In the genomic region with DNA sequence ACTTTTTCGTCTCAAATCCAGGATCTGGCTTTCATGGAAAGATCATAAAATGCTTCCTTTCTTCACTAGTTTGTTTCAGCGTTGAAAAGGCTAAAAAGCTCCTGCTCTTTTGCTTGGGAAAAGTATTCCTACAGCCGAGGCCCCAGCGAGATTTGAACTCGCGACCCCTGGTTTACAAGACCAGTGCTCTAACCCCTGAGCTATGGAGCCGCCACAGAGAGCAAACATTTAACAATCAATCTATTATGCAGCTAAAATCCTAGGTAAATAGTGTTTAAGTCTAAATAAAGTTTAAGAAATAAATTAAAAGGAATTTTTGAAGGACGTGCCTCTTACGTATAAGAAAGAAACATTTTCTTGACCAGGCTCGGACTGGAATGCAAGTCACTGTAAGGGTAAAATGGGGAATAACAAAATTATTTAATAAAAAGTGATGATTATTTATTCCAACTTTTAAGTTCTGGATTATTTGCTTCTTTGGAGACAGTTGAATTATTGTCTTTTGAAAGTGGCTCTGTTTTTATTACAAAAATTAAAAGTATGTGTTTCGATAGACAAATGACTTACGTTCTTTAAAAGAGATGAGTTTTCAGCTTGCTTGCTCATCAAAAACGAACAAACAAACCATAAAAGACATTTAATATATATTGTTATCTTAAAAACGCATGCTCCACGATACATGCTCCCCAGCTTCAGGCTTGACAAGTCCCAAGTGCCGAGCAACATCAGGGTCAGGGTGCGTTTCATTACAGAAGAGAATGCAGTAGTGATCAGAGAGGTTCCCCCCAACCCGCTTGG, we compare ENCODE assay signal across 8 cellular contexts. TPM values are rescaled to one million over a fixed set of nuclear protein-coding genes. Genes with fewer than 3 reads are reported as not detected.
DNase-seq lines count a peak whose midpoint lies in the region; ATAC-seq and TF ChIP-seq lines count a peak whose summit lies in the region.

No MANE protein-coding gene starts in this region.

- H3K27me3 Mint-ChIP-seq in CD4-positive, CD25-positive, alpha-beta regulatory T cell = peaks cover 91% of the 10 kb centered on the region
- peaks cover 95% of the 10 kb centered on the region for H3K27me3 Mint-ChIP-seq in brain

- H3K36me3 ChIP-seq in CD4-positive, CD25-positive, alpha-beta regulatory T cell (ENCODE audit: control insufficient read depth, insufficient read depth, low read length) = no peaks in the 10 kb centered on the region
- no peaks in the 10 kb centered on the region for H3K36me3 ChIP-seq in IMR-90 (ENCODE audit: control insufficient read depth, insufficient read depth, low read length)

- no peak overlapping the region for H3K18ac ChIP-seq in IMR-90 (ENCODE audit: low read depth, low read length)

- peaks cover 15 to 74% (median 27%) of the 10 kb centered on the region in 4 donors for H3K4me1 Mint-ChIP-seq in CD4-positive, CD25-positive, alpha-beta regulatory T cell
- peaks cover 64% of the 10 kb centered on the region for H3K4me1 Mint-ChIP-seq in brain

- no peak overlapping the region for H3K14ac ChIP-seq in IMR-90 (replicated peaks; ENCODE audit: low read depth, low read length)

- peak overlapping the region; percentile 61 to 89 (median 88) for H3K4me3 Mint-ChIP-seq in CD4-positive, CD25-positive, alpha-beta regulatory T cell
- H3K4me3 Mint-ChIP-seq in brain = peak overlapping the region; percentile 87 to 91 (median 88)

- no peak overlapping the region for H2AK5ac ChIP-seq in IMR-90 (ENCODE audit: low read depth, low read length)

- H3K79me1 ChIP-seq in IMR-90 (ENCODE audit: low read depth in 1 of 2, low read length in 2 of 2) = no peaks in the 10 kb centered on the region

- intact Hi-C loops in IMR-90 (cut with micrococcal nuclease) = loop anchor here (2.0 to 5.0 kb wide), 2 partner anchors 18 to 341 kb away; no protein-coding TSS in a partner anchor

- CTCF ChIA-PET in IMR-90 (lab: Yijun Ruan, JAX) = interaction anchor here (0.6 to 0.8 kb wide), 4 partner anchors 22 to 736 kb away, joined by 3 to 5 read pairs (median 3); no protein-coding TSS in a partner anchor

- H3K27ac ChIP-seq in CD4-positive, CD25-positive, alpha-beta regulatory T cell (ENCODE audit: insufficient read depth, low read length, poor library complexity, severe bottlenecking) = no peak overlapping the region
- H3K27ac ChIP-seq in IMR-90 (ENCODE audit: insufficient read depth, low read length) = no peak overlapping the region

- H4K91ac ChIP-seq in IMR-90 (ENCODE audit: insufficient read depth, low read depth, low read length) = no peak overlapping the region

- POLR2A ChIA-PET in IMR-90 (lab: Charles Lee; ENCODE audit: unreplicated experiment) = interaction anchor here (0.6 kb wide), 1 partner anchor 60 kb away, joined by 4 read pairs; no protein-coding TSS in a partner anchor

- peak overlapping the region; percentile 93 for H3K4me2 ChIP-seq in IMR-90 (ENCODE audit: low read depth, low read length)

- no peak overlapping the region for H3K56ac ChIP-seq in IMR-90 (ENCODE audit: extremely low read depth, insufficient read depth, low read length)

- peaks cover 0 to 19% (median 0%) of the 10 kb centered on the region in 7 donors for H3K9me3 Mint-ChIP-seq in CD4-positive, CD25-positive, alpha-beta regulatory T cell
- H3K9me3 Mint-ChIP-seq in brain = peaks cover 11 to 31% (median 17%) of the 10 kb centered on the region in 5 experiments

- peaks cover 27% of the 10 kb centered on the region for H3K4me1 ChIP-seq in CD4-positive, CD25-positive, alpha-beta regulatory T cell (ENCODE audit: control insufficient read depth, insufficient read depth, low read length, poor library complexity, severe bottlenecking)
- H3K4me1 ChIP-seq in IMR-90 (ENCODE audit: control insufficient read depth, insufficient read depth, low read length) = peaks cover 4% of the 10 kb centered on the region; the same call in 1 of the 2 replicates

- no peak overlapping the region for H2BK5ac ChIP-seq in IMR-90 (ENCODE audit: low read depth, low read length, poor library complexity, severe bottlenecking)

- no peak overlapping the region for H2BK15ac ChIP-seq in IMR-90 (ENCODE audit: low read depth, low read length)

- no peak overlapping the region for H2AFZ ChIP-seq in IMR-90 (replicated peaks; ENCODE audit: low read length, poor library complexity)

- BruUV-seq in IMR-90 (replicated peaks; lab: Mats Ljungman, UMichigan) = no TSS peak

- TF ChIP-seq RAD21 in IMR-90 (IDR thresholded peaks at IDR 0.05; ENCODE audit: low read length) = no peak

- no peak overlapping the region for H2BK20ac ChIP-seq in IMR-90 (ENCODE audit: low read depth, low read length)

- no CpG with 5 or more reads among the region's 18 CpGs for WGBS in IMR-90 (ENCODE audit: extremely low coverage in 2 of 2, insufficient read length in 1 of 2), 2 experiments

- H3K4ac ChIP-seq in IMR-90 (ENCODE audit: low read depth, low read length) = no peak overlapping the region

- in situ Hi-C loops in IMR-90 (cut with MboI; ENCODE audit: low sequenced_read_pairs) = loop anchor here (5.0 kb wide), 1 partner anchor 51 kb away; a partner anchor contains a TSS

- no peak overlapping the region for H4K5ac ChIP-seq in IMR-90 (ENCODE audit: low read depth, low read length)

- H3K9me1 ChIP-seq in IMR-90 (ENCODE audit: insufficient read depth, low read length) = no peaks in the 10 kb centered on the region

- H3K36me3 Mint-ChIP-seq in CD4-positive, CD25-positive, alpha-beta regulatory T cell = no peaks in the 10 kb centered on the region
- H3K36me3 Mint-ChIP-seq in brain = no peaks in the 10 kb centered on the region

- peaks cover 4% of the 10 kb centered on the region; the same call in 1 of the 2 replicates for H4K20me1 ChIP-seq in IMR-90 (ENCODE audit: insufficient read depth, low read length)

- H3K9me3 ChIP-seq in CD4-positive, CD25-positive, alpha-beta regulatory T cell (ENCODE audit: control insufficient read depth in 2 of 2, low read length in 2 of 2) = peaks cover 0 to 3% of the 10 kb centered on the region in 2 experiments
- no peaks in the 10 kb centered on the region for H3K9me3 ChIP-seq in IMR-90 (ENCODE audit: control insufficient read depth, insufficient read depth, low read length)
- no peaks in the 10 kb centered on the region for H3K9me3 ChIP-seq in iPS-18c (ENCODE audit: control insufficient read depth, insufficient read depth, low read length)

- no peak overlapping the region for H2BK120ac ChIP-seq in IMR-90 (ENCODE audit: low read depth, low read length)

- no peak overlapping the region for H3K9ac ChIP-seq in IMR-90 (ENCODE audit: low read depth, low read length)

- peak overlapping the region; percentile 59 to 82 (median 76) for H3K27ac Mint-ChIP-seq in CD4-positive, CD25-positive, alpha-beta regulatory T cell
- peak overlapping the region in 4 of 5 experiments; percentile 5 to 41 (median 20) for H3K27ac Mint-ChIP-seq in brain

- DNase-seq in CD4-positive, CD25-positive, alpha-beta regulatory T cell = peak; percentile 20 to 64 (median 57)
- peak; percentile 70 for DNase-seq in IMR-90
- peak; percentile 27 for DNase-seq in SKM-1 treated with dmso at 0.1 percent for 144 hours (lab: John Stamatoyannopoulos, UW; ENCODE audit: unreplicated experiment)
- DNase-seq in stimulated activated CD4-positive, alpha-beta T cell treated with anti-CD3 and anti-CD28 coated beads, Interleukin-1b, Interleukin-23, amount 100 ng/mL, for 48 hours = peak; percentile 65

- H3K4me3 ChIP-seq in CD4-positive, CD25-positive, alpha-beta regulatory T cell (ENCODE audit: low read depth, low read length) = peak overlapping the region; percentile 67
- H3K4me3 ChIP-seq in IMR-90 (ENCODE audit: insufficient read depth, low read depth, low read length) = peak overlapping the region; percentile 56; the same call in 1 of the 2 replicates
- peak overlapping the region; percentile 69 for H3K4me3 ChIP-seq in iPS-18c (ENCODE audit: insufficient read depth, low read depth, low read length)

- peaks cover 76% of the 10 kb centered on the region for H3K27me3 ChIP-seq in CD4-positive, CD25-positive, alpha-beta regulatory T cell (ENCODE audit: control insufficient read depth, insufficient read depth, low read length)
- peaks cover 4% of the 10 kb centered on the region for H3K27me3 ChIP-seq in IMR-90 (ENCODE audit: control insufficient read depth, insufficient read depth, low read length)

- H3K23ac ChIP-seq in IMR-90 (ENCODE audit: low read depth, low read length) = no peak overlapping the region

- H2AK9ac ChIP-seq in IMR-90 (replicated peaks; ENCODE audit: low read depth, low read length, poor library complexity) = no peak overlapping the region

- TF ChIP-seq CTCF in IMR-90 (conservative IDR thresholded peaks at IDR 0.05; ENCODE audit: low read depth, low read length) = no peak
- no peak for TF ChIP-seq CTCF in brain (conservative IDR thresholded peaks at IDR 0.05)

- no peak for TF ChIP-seq POLR2A in IMR-90 (IDR thresholded peaks at IDR 0.05; ENCODE audit: low read depth, low read length)

- H4K8ac ChIP-seq in IMR-90 (ENCODE audit: low read depth in 2 of 2, low read length in 2 of 2) = no peak overlapping the region

- ATAC-seq in CD4-positive, CD25-positive, alpha-beta regulatory T cell (ENCODE audit: low read depth in 2 of 2) = no peak
- peak; percentile 73 for ATAC-seq in IMR-90 (ENCODE audit: low read depth)
- ATAC-seq in GM21381 (IDR thresholded peaks at IDR 0.05; ENCODE audit: unreplicated experiment) = no peak
- ATAC-seq in GM19455 (IDR thresholded peaks at IDR 0.05; ENCODE audit: unreplicated experiment) = no peak

- dilution Hi-C loops in IMR-90 (cut with HindIII; ENCODE audit: low sequenced_read_pairs, unreplicated experiment) = no loop called here

RNA-seq across cellular contexts. Expression of a gene that starts 10.3 kb away (rescaled TPM):
- not detected for total RNA-seq in CD4-positive, CD25-positive, alpha-beta regulatory T cell
- polyA plus RNA-seq in CD4-positive, CD25-positive, alpha-beta regulatory T cell = not detected
- not detected in 2 replicates for total RNA-seq in IMR-90 (2012; rRNA removed)
- polyA plus RNA-seq in IMR-90 (2012; rRNA removed) (not detected in 2 replicates), brain (ENCODE audit: insufficient read depth, low read depth, low replicate concordance) (not detected)
- not detected in 2 replicates for polyA plus RNA-seq in IMR-90 (2012; cell fraction: cytosol; rRNA removed)
- polyA plus RNA-seq in IMR-90 (2012; cell fraction: nucleus; rRNA removed; ENCODE audit: low replicate concordance) = not detected in 2 replicates

RNA-seq across cellular contexts. Expression of a gene that starts 40.0 kb away (rescaled TPM):
- not detected for total RNA-seq in CD4-positive, CD25-positive, alpha-beta regulatory T cell
- not detected for polyA plus RNA-seq in CD4-positive, CD25-positive, alpha-beta regulatory T cell
- not detected in 2 replicates for total RNA-seq in IMR-90 (2012; rRNA removed)
- not detected in 2 replicates for polyA plus RNA-seq in IMR-90 (2012; rRNA removed)
- not detected in 2 replicates for polyA plus RNA-seq in IMR-90 (2012; cell fraction: cytosol; rRNA removed)
- not detected in 2 replicates for polyA plus RNA-seq in IMR-90 (2012; cell fraction: nucleus; rRNA removed; ENCODE audit: low replicate concordance)
- not detected for polyA plus RNA-seq in brain (ENCODE audit: insufficient read depth, low read depth, low replicate concordance)

RNA-seq across cellular contexts. Expression of a gene that starts 43.4 kb away (rescaled TPM):
- not detected for total RNA-seq in CD4-positive, CD25-positive, alpha-beta regulatory T cell
- polyA plus RNA-seq in CD4-positive, CD25-positive, alpha-beta regulatory T cell = not detected
- total RNA-seq in IMR-90 (2012; rRNA removed) = not detected in 2 replicates
- not detected in 2 replicates for polyA plus RNA-seq in IMR-90 (2012; rRNA removed)
- polyA plus RNA-seq in IMR-90 (2012; cell fraction: cytosol; rRNA removed) = not detected in 2 replicates
- not detected in 2 replicates for polyA plus RNA-seq in IMR-90 (2012; cell fraction: nucleus; rRNA removed; ENCODE audit: low replicate concordance)
- polyA plus RNA-seq in brain (ENCODE audit: insufficient read depth, low read depth, low replicate concordance) = not detected

RNA-seq across cellular contexts. Expression of a gene that starts 53.1 kb away (rescaled TPM):
- 0.17 TPM for total RNA-seq in CD4-positive, CD25-positive, alpha-beta regulatory T cell
- 1 to 10 TPM in 3 of 4 donors, under 1 TPM in 1; 0.75 to 4.1 (median 2.9) TPM for polyA plus RNA-seq in CD4-positive, CD25-positive, alpha-beta regulatory T cell
- total RNA-seq in IMR-90 (2012; rRNA removed) = 8.1 and 10.4 TPM in 2 replicates
- polyA plus RNA-seq in IMR-90 (2012; rRNA removed) (9.9 and 11.6 TPM in 2 replicates), brain (ENCODE audit: insufficient read depth, low read depth, low replicate concordance) (1.2 TPM)
- polyA plus RNA-seq in IMR-90 (2012; cell fraction: cytosol; rRNA removed) = 5.2 and 10.4 TPM in 2 replicates
- 2.7 and 5.5 TPM in 2 replicates for polyA plus RNA-seq in IMR-90 (2012; cell fraction: nucleus; rRNA removed; ENCODE audit: low replicate concordance)

RNA-seq across cellular contexts. Expression of a gene that starts 57.3 kb away (rescaled TPM):
- total RNA-seq in CD4-positive, CD25-positive, alpha-beta regulatory T cell = 0.62 TPM
- 1 to 10 TPM in 2 of 4 donors, under 1 TPM in 2; 0.59 to 2.3 (median 1.1) TPM for polyA plus RNA-seq in CD4-positive, CD25-positive, alpha-beta regulatory T cell
- total RNA-seq in IMR-90 (2012; rRNA removed) = 3.6 and 3.9 TPM in 2 replicates
- 4.2 and 4.7 TPM in 2 replicates for polyA plus RNA-seq in IMR-90 (2012; rRNA removed)
- polyA plus RNA-seq in IMR-90 (2012; cell fraction: cytosol; rRNA removed) = 5.9 and 9.0 TPM in 2 replicates
- 1.9 and 2.4 TPM in 2 replicates for polyA plus RNA-seq in IMR-90 (2012; cell fraction: nucleus; rRNA removed; ENCODE audit: low replicate concordance)
- 1.7 TPM for polyA plus RNA-seq in brain (ENCODE audit: insufficient read depth, low read depth, low replicate concordance)
